ENCODE assay signal across 24 cellular contexts in the genomic region with DNA sequence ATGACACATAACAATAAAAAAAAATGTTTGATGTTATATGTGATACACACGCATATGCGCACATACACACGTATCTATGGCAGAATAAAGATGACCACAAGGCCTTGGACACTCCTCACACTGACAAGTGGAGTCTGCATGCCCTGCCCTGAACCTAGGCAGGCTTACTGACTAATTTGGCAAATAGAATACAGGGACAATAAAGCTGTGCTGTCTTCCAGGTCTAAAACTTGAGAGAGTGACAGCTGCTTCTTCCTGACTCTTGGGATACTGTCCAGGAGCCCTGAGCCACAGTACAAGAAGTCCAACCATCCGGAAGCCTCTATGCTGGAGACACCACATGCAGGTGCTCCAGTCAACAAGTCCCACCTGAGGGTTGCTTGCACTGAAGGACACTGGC.
"Had no signal": no experiment of that assay in that cellular context is flagged by ENCODE, and none has a peak within 500 bp of the region (broad histone marks: within the 10 kb centered on the region; RNA-seq: fewer than 3 reads in every experiment).

No MANE protein-coding gene starts in this region.

- H3K4me1 ChIP-seq: parathyroid adenoma had no signal

- H3K36me3 ChIP-seq: left lung, neural progenitor cell, neutrophil, right atrium auricular region, right lobe of liver, suprapubic skin, thoracic aorta, tibial artery, upper lobe of right lung had no signal

- H3K4me2 ChIP-seq: hepatocyte, neural progenitor cell had no signal

- H3K4me3 ChIP-seq: heart left ventricle, hepatocyte, left lung, neural progenitor cell, right atrium auricular region, right lobe of liver, skin epidermis, suprapubic skin, thoracic aorta, tibial artery, upper lobe of right lung had no signal

- ATAC-seq: heart left ventricle; left cardiac atrium; left lung; natural killer cell; right lobe of liver; stimulated activated effector memory CD8-positive, alpha-beta T cell treated with anti-CD3 and anti-CD28 coated beads, Interleukin-12 subunit alpha, Interleukin-12 subunit beta, amount 100 ng/mL, for 72 hours; upper lobe of right lung had no signal

- H3K9ac ChIP-seq: neural progenitor cell, parathyroid adenoma had no signal

- H3K27me3 ChIP-seq: heart left ventricle, hepatocyte, left lung, neural progenitor cell, neutrophil, right atrium auricular region, right lobe of liver, suprapubic skin, tibial artery, upper lobe of right lung had no signal

- DNase-seq: heart left ventricle; kidney glomerular epithelial cell; left cardiac atrium; left lung; midbrain; naive B cell; natural killer cell; nephron progenitor cell; occipital lobe; right lobe of liver; stimulated activated CD4-positive, alpha-beta T cell treated with anti-CD3 and anti-CD28 coated beads, Interleukin-4, amount 100 ng/mL, for 24 hours; stimulated activated naive CD4-positive, alpha-beta T cell; tibial artery; trophoblast cell; upper lobe of right lung had no signal

- H3K27ac ChIP-seq: heart left ventricle, hepatocyte, left lung, neural progenitor cell, neutrophil, parathyroid adenoma, right atrium auricular region, right lobe of liver, skin epidermis, suprapubic skin, thoracic aorta, tibial artery, upper lobe of right lung had no signal

- H2AFZ ChIP-seq: hepatocyte, neural progenitor cell, parathyroid adenoma had no signal

- H3K9me3 ChIP-seq: left lung, neutrophil, right atrium auricular region, right lobe of liver, suprapubic skin, thoracic aorta, tibial artery, upper lobe of right lung had no signal
